Comparison of ENCODE assay signal across 11 cellular contexts in the genomic region with DNA sequence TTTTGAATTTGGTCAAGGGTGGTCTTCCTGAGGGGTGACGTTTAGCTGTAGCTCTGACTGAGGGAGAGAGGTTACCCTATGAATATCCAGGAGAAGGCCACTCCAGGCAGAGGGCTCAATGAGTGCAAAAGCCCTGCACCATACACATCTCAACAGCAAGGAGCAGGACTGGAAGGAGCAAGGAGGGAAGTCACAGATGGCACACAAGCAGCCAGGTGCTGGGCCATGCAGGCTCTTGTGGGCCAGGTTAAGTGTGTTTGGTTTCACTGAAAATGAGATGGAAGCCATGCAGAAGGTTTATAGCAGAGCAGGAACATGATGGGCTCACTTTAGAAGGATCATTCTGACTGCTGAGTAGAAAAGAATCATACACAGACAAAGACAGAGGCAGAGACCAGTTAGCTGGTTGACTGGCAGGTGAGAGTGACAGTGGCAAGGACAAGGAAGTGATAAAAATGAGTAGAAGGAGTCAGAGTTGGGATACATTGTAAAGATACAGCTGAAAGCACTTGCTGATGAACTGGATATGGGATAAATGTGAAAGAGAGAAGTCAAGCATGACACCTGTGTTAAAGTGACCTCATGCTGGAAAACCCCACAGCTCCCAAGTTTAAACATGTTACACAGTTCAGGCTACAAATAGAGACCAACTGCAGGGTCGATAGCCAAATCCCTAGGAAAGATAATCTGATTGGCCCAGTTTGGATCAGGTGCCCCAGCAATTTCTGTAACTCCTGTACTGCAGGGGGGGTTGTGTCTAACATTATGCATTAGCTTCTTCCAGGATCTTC.
DNase-seq lines count a peak whose midpoint lies in the region; ATAC-seq lines count a peak whose summit lies in the region.
"Had no signal": no experiment of that assay in that cellular context is flagged by ENCODE, and none has a peak within 500 bp of the region (broad histone marks: within the 10 kb centered on the region; RNA-seq: fewer than 3 reads in every experiment).

No MANE protein-coding gene starts in this region.

- DNase-seq in DMS153 treated with DMSO at 0.1 percent for 48 hours (lab: John Stamatoyannopoulos, UW; ENCODE audit: unreplicated experiment) (peak; percentile 28), astrocyte of the hippocampus (ENCODE audit: low read depth, low spot score) (peak; percentile 21), cerebellar cortex (ENCODE audit: low spot score) (no peak), T-helper 1 cell (no peak), mesenteric fat pad (ENCODE audit: low spot score) (no peak)
- no peak for DNase-seq in activated naive CD4-positive, alpha-beta T cell treated with anti-CD3 and anti-CD28 coated beads for 36 hours
- DNase-seq: CD4-positive, alpha-beta memory T cell; natural killer cell had no signal

- CTCF ChIA-PET in activated naive CD4-positive, alpha-beta T cell treated with anti-CD3 and anti-CD28 coated beads for 36 hours (lab: Charles Lee): no interaction called here

- H3K9me3 Mint-ChIP-seq in activated naive CD4-positive, alpha-beta T cell treated with anti-CD3 and anti-CD28 coated beads for 36 hours: peaks cover 9% of the 10 kb centered on the region

- H3K27me3 Mint-ChIP-seq in activated naive CD4-positive, alpha-beta T cell treated with anti-CD3 and anti-CD28 coated beads for 36 hours (ENCODE audit: low read depth): no peaks in the 10 kb centered on the region
- H3K27me3 Mint-ChIP-seq: CD4-positive, alpha-beta memory T cell had no signal

- H3K4me1 Mint-ChIP-seq in activated naive CD4-positive, alpha-beta T cell treated with anti-CD3 and anti-CD28 coated beads for 36 hours (ENCODE audit: low read depth): no peaks in the 10 kb centered on the region
- H3K4me1 Mint-ChIP-seq: CD4-positive, alpha-beta memory T cell; natural killer cell had no signal

- no peak overlapping the region for H3K27ac Mint-ChIP-seq in activated naive CD4-positive, alpha-beta T cell treated with anti-CD3 and anti-CD28 coated beads for 36 hours
- H3K27ac Mint-ChIP-seq: CD4-positive, alpha-beta memory T cell; natural killer cell had no signal

- H3K4me3 Mint-ChIP-seq in activated naive CD4-positive, alpha-beta T cell treated with anti-CD3 and anti-CD28 coated beads for 36 hours: no peak overlapping the region
- H3K4me3 Mint-ChIP-seq: CD4-positive, alpha-beta memory T cell; natural killer cell had no signal

- peak; percentile 59 for ATAC-seq in GM19455 (IDR thresholded peaks at IDR 0.05; ENCODE audit: unreplicated experiment)
- ATAC-seq in HG03378 (IDR thresholded peaks at IDR 0.05; ENCODE audit: unreplicated experiment): peak; percentile 81
- ATAC-seq: heart left ventricle, natural killer cell had no signal

- intact Hi-C loops in activated naive CD4-positive, alpha-beta T cell treated with anti-CD3 and anti-CD28 coated beads for 36 hours (cut with micrococcal nuclease): no loop called here

- no peaks in the 10 kb centered on the region for H3K36me3 Mint-ChIP-seq in activated naive CD4-positive, alpha-beta T cell treated with anti-CD3 and anti-CD28 coated beads for 36 hours (ENCODE audit: low read depth)
- H3K36me3 Mint-ChIP-seq: CD4-positive, alpha-beta memory T cell had no signal

Comparison
In these comparisons a context has a peak if more than half of its experiments do, and no peak if none do; other contexts are left out.
1. DNase-seq: peak in DMS153 treated with DMSO at 0.1 percent for 48 hours (single experiment) and astrocyte of the hippocampus (single experiment); none in cerebellar cortex (single experiment), activated naive CD4-positive, alpha-beta T cell treated with anti-CD3 and anti-CD28 coated beads for 36 hours (single experiment), T-helper 1 cell (0 of 5) and mesenteric fat pad (single experiment).